Comparison of ENCODE assay signal across 16 cellular contexts in the genomic region with DNA sequence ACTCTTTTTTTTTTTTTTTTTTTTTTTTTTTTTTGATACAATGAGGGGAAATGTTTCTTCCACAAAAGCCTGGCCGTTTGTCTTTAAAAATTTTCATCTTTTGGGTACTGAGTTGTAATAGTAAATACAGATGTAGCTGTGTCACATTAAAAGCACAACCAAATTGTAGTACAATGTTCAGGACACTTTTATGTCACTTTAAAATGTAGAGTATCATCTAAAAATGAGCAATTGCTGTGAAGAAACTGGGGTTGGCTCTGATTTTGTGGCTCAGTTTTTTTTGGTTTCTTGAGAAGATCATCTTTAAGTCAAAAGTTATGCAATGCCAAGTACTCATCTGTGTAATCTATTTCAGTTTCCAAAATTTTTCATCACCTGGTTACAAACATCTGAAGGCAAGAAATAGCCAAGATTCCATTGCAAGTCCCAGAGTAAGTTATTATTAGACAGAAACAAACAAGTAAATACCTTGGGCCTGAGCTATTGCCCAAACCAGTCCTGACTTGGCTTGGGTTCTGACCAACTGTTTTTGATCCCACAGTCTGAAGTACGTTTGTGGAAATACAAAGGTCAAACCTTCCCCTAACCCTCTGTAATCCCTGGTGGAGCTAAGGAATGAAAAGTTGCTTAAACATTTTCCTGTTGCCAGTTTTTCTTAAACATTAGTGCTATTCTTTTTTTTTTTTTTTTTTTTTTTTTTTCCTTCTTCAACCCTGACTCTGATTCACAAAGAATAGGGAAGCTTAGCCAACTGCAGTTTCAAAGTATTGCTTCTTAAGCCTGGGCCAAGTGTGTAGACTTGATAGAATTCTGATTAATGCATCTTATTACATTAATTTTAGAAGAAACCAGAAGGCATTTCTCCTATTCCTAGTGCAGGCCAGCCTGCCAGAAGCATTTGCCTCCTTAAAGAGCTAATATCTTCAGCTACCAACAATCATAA.
A peak's percentile ranks its signal among the peaks of the same experiment; 100 is the strongest.
DNase-seq lines count a peak whose midpoint lies in the region; ATAC-seq, FAIRE-seq and TF ChIP-seq lines count a peak whose summit lies in the region.
"Had no signal": no experiment of that assay in that cellular context is flagged by ENCODE, and none has a peak within 500 bp of the region (broad histone marks: within the 10 kb centered on the region; RNA-seq: fewer than 3 reads in every experiment).

No MANE protein-coding gene starts in this region.

- H3K27me3 ChIP-seq in dorsolateral prefrontal cortex, result no peaks in the 10 kb centered on the region
- H3K27me3 ChIP-seq: colonic mucosa had no signal

- H3K9ac ChIP-seq in kidney (ENCODE audit: low read length in 2 of 2), result no peak overlapping the region

- TF ChIP-seq CTCF in AG10803 (conservative IDR thresholded peaks at IDR 0.05; ENCODE audit: low read length), result no peak
- no peak for TF ChIP-seq CTCF in coronary artery (IDR thresholded peaks at IDR 0.05)
- TF ChIP-seq CTCF in kidney (IDR thresholded peaks at IDR 0.05; ENCODE audit: borderline replicate concordance, extremely low read depth, insufficient read depth), result no peak
- no peak for TF ChIP-seq CTCF in dorsolateral prefrontal cortex (IDR thresholded peaks at IDR 0.05 in 54 of 56, conservative IDR thresholded peaks at IDR 0.05 in 2 of 56; ENCODE audit: low read depth in 1 of 56, partially characterized antibody in 56 of 56)

- no peaks in the 10 kb centered on the region for H3K4me1 Mint-ChIP-seq in stimulated activated memory B cell treated with anti-CD40 and anti-IgM and Interleukin-4, amounts not matched to agents 10 μg/mL and 1 μg/mL and 100 μg/mL, for 72 hours

- peaks cover 17 to 18% of the 10 kb centered on the region in 2 donors for H3K4me1 ChIP-seq in kidney (ENCODE audit: control insufficient read depth in 1 of 2, insufficient read depth in 1 of 2, low read depth in 1 of 2, low read length in 2 of 2)
- H3K4me1 ChIP-seq: colonic mucosa had no signal

- H3K4me3 ChIP-seq in AG10803 (ENCODE audit: low read length) (no peak overlapping the region), coronary artery (peak overlapping the region; percentile 33), kidney (ENCODE audit: low read length in 2 of 2) (peak overlapping the region in 1 of 2 donors; percentile 10), dorsolateral prefrontal cortex (no peak overlapping the region)
- H3K4me3 ChIP-seq: colonic mucosa, K562 had no signal

- H3K27me3 Mint-ChIP-seq in stimulated activated memory B cell treated with anti-CD40 and anti-IgM and Interleukin-4, amounts not matched to agents 10 μg/mL and 1 μg/mL and 100 μg/mL, for 72 hours, result no peaks in the 10 kb centered on the region

- no peak overlapping the region for H3K27ac Mint-ChIP-seq in stimulated activated memory B cell treated with anti-CD40 and anti-IgM and Interleukin-4, amounts not matched to agents 10 μg/mL and 1 μg/mL and 100 μg/mL, for 72 hours

- peak; percentile 13 for FAIRE-seq in kidney (lab: Jason Lieb, UNC)
- FAIRE-seq: K562 had no signal

- H3K4me3 Mint-ChIP-seq in stimulated activated memory B cell treated with anti-CD40 and anti-IgM and Interleukin-4, amounts not matched to agents 10 μg/mL and 1 μg/mL and 100 μg/mL, for 72 hours, result no peak overlapping the region

- intact Hi-C loops in kidney (cut with DNase I) (no loop called here), dorsolateral prefrontal cortex (cut with DNase I) (no loop called here)

- no peak for ATAC-seq in stimulated activated memory B cell treated with anti-CD40 and anti-IgM and Interleukin-4, amounts not matched to agents 10 μg/mL and 1 μg/mL and 100 μg/mL, for 72 hours
- ATAC-seq in HG02610 (IDR thresholded peaks at IDR 0.05; ENCODE audit: unreplicated experiment), result no peak
- no peak for ATAC-seq in HG03439 (IDR thresholded peaks at IDR 0.05; ENCODE audit: unreplicated experiment)
- ATAC-seq: esophagus mucosa, K562 had no signal

- DNase-seq in AG10803 (ENCODE audit: low read depth) (peak; percentile 6), coronary artery (ENCODE audit: low spot score) (no peak), kidney (no peak), putamen (ENCODE audit: low spot score) (peak; percentile 15), dorsolateral prefrontal cortex (no peak)
- DNase-seq: activated CD4-positive, alpha-beta T cell treated with anti-CD3 and anti-CD28 coated beads, Interleukin-2, amount 50 U/mL, for 4 hours; colonic mucosa; HCEC 1CT; NCI-H1436; NCI-H446 treated with DMSO at 0.1 percent for 48 hours; stimulated activated CD4-positive, alpha-beta T cell treated with anti-CD3 and anti-CD28 coated beads, Interleukin-15, amount 100 ng/mL, for 24 hours had no signal

- H3K27ac ChIP-seq in coronary artery (peak overlapping the region; percentile 16 to 74), kidney (ENCODE audit: low read depth in 2 of 2, low read length in 2 of 2) (no peak overlapping the region), dorsolateral prefrontal cortex (peak overlapping the region in 10 of 59 donors; percentile 4 to 58 (median 16))
- H3K27ac ChIP-seq: colonic mucosa had no signal

- no peaks in the 10 kb centered on the region for H3K9me3 Mint-ChIP-seq in stimulated activated memory B cell treated with anti-CD40 and anti-IgM and Interleukin-4, amounts not matched to agents 10 μg/mL and 1 μg/mL and 100 μg/mL, for 72 hours

- H3K36me3 Mint-ChIP-seq in stimulated activated memory B cell treated with anti-CD40 and anti-IgM and Interleukin-4, amounts not matched to agents 10 μg/mL and 1 μg/mL and 100 μg/mL, for 72 hours, result no peaks in the 10 kb centered on the region

- H3K36me3 ChIP-seq in kidney (ENCODE audit: control insufficient read depth in 1 of 2, insufficient read depth in 2 of 2, low read length in 2 of 2), result no peaks in the 10 kb centered on the region
- H3K36me3 ChIP-seq: colonic mucosa had no signal

- H3K9me3 ChIP-seq in kidney (ENCODE audit: control insufficient read depth in 1 of 2, low read length in 2 of 2), result no peaks in the 10 kb centered on the region
- H3K9me3 ChIP-seq: colonic mucosa had no signal

Comparison
In these comparisons a context has a peak if more than half of its experiments do, and no peak if none do; other contexts are left out.
1. DNase-seq: peak in AG10803 (single experiment) and putamen (single experiment); none in coronary artery (single experiment), kidney (single experiment) and dorsolateral prefrontal cortex (0 of 10).
2. H3K27ac ChIP-seq: peak in coronary artery (2 of 2); none in kidney (0 of 2).